ENCODE assay signal across 24 cellular contexts in genomic region chr18:6428851-6429395, GRCh38. TPM values are rescaled to one million over a fixed set of nuclear protein-coding genes. Genes with fewer than 3 reads are reported as not detected.
DNase-seq lines count a peak whose midpoint lies in the region; ATAC-seq and TF ChIP-seq lines count a peak whose summit lies in the region.
"Had no signal": no experiment of that assay in that cellular context is flagged by ENCODE, and none has a peak within 500 bp of the region (broad histone marks: within the 10 kb centered on the region; RNA-seq: fewer than 3 reads in every experiment).

No MANE protein-coding gene starts in this region.

- H3K27ac ChIP-seq in right atrium auricular region, result peak overlapping the region; percentile 41 to 78
- no peak overlapping the region for H3K27ac ChIP-seq in left ventricle myocardium inferior (replicated peaks)
- H3K27ac ChIP-seq in brain microvascular endothelial cell, result no peak overlapping the region
- H3K27ac ChIP-seq: A549; BLaER1 treated with 17β-estradiol and CSF1 and Interleukin-3, amounts not matched to agents 10 nM and 100 nM had no signal

- H3K27me3 ChIP-seq in right atrium auricular region, result no peaks in the 10 kb centered on the region
- no peaks in the 10 kb centered on the region for H3K27me3 ChIP-seq in left ventricle myocardium inferior (ENCODE audit: low read depth)
- H3K27me3 ChIP-seq in brain microvascular endothelial cell (replicated peaks), result no peaks in the 10 kb centered on the region
- H3K27me3 ChIP-seq: BE2C; BLaER1 treated with 17β-estradiol and CSF1 and Interleukin-3, amounts not matched to agents 10 nM and 100 nM had no signal

- no peak overlapping the region for H3K4me3 ChIP-seq in right atrium auricular region
- H3K4me3 ChIP-seq in left ventricle myocardium inferior, result no peak overlapping the region
- H3K4me3 ChIP-seq in brain microvascular endothelial cell (ENCODE audit: low read depth, low read length), result no peak overlapping the region
- H3K4me3 ChIP-seq: A549; BLaER1 treated with 17β-estradiol and CSF1 and Interleukin-3, amounts not matched to agents 10 nM and 100 nM; HAP-1 had no signal

- H3K4me3 Mint-ChIP-seq in chondrocyte (ENCODE audit: unreplicated experiment) (no peak overlapping the region), progenitor cell of endocrine pancreas (ENCODE audit: low read depth) (no peak overlapping the region)
- H3K4me3 Mint-ChIP-seq: CD14-positive monocyte; CD4-positive, alpha-beta T cell; CD8-positive, alpha-beta memory T cell; HFFc6 had no signal

- H3K36me3 Mint-ChIP-seq in chondrocyte (ENCODE audit: low read depth) (no peaks in the 10 kb centered on the region), progenitor cell of endocrine pancreas (ENCODE audit: insufficient read depth) (no peaks in the 10 kb centered on the region)
- H3K36me3 Mint-ChIP-seq: CD14-positive monocyte; CD8-positive, alpha-beta memory T cell had no signal

- DNase-seq in right atrium auricular region (ENCODE audit: low spot score) (no peak), left ventricle myocardium inferior (no peak), chondrocyte (ENCODE audit: low spot score) (no peak), kidney tubule cell (ENCODE audit: low spot score) (peak; percentile 51), progenitor cell of endocrine pancreas (ENCODE audit: low spot score, unreplicated experiment) (no peak), SIG-M5 (lab: John Stamatoyannopoulos, UW) (no peak), brain microvascular endothelial cell (no peak)
- DNase-seq: 8988T; ACHN; AML-193; BE2C; CD4-positive, alpha-beta T cell; CD8-positive, alpha-beta memory T cell; DMS 273 treated with DMSO at 0.1 percent for 48 hours; DMS79; EL; GDM1; GOT3; HFFc6 had no signal

- ATAC-seq in esophagus mucosa, result no peak
- ATAC-seq: A549 had no signal

- H3K4me1 Mint-ChIP-seq in chondrocyte (ENCODE audit: low read depth) (no peaks in the 10 kb centered on the region), progenitor cell of endocrine pancreas (ENCODE audit: low read depth) (peaks cover 5% of the 10 kb centered on the region)
- H3K4me1 Mint-ChIP-seq: CD14-positive monocyte; CD8-positive, alpha-beta memory T cell had no signal

- no peaks in the 10 kb centered on the region for H3K36me3 ChIP-seq in right atrium auricular region
- no peaks in the 10 kb centered on the region for H3K36me3 ChIP-seq in left ventricle myocardium inferior
- no peaks in the 10 kb centered on the region for H3K36me3 ChIP-seq in brain microvascular endothelial cell (replicated peaks)
- H3K36me3 ChIP-seq: BE2C; BLaER1 treated with 17β-estradiol and CSF1 and Interleukin-3, amounts not matched to agents 10 nM and 100 nM; HAP-1 had no signal

- TF ChIP-seq CTCF in right atrium auricular region (IDR thresholded peaks at IDR 0.05) (no peak), left ventricle myocardium inferior (IDR thresholded peaks at IDR 0.05; ENCODE audit: borderline replicate concordance) (no peak), chondrocyte (IDR thresholded peaks at IDR 0.05) (no peak), progenitor cell of endocrine pancreas (IDR thresholded peaks at IDR 0.05; ENCODE audit: unreplicated experiment) (no peak), brain microvascular endothelial cell (IDR thresholded peaks at IDR 0.05; ENCODE audit: low read depth, low read length, missing control alignments) (no peak)

- H3K9me3 ChIP-seq in right atrium auricular region (no peaks in the 10 kb centered on the region), left ventricle myocardium inferior (replicated peaks) (no peaks in the 10 kb centered on the region)
- H3K9me3 ChIP-seq: A549; BE2C; BLaER1 treated with 17β-estradiol and CSF1 and Interleukin-3, amounts not matched to agents 10 nM and 100 nM; HAP-1 had no signal

- in situ Hi-C loops in brain microvascular endothelial cell (cut with HindIII; ENCODE audit: low pct_ligation_motif_present, low sequenced_read_pairs), result no loop called here

- H3K27ac Mint-ChIP-seq in chondrocyte (ENCODE audit: unreplicated experiment), result peak overlapping the region; percentile 15
- H3K27ac Mint-ChIP-seq in progenitor cell of endocrine pancreas, result peak overlapping the region; percentile 43
- H3K27ac Mint-ChIP-seq: CD14-positive monocyte; CD4-positive, alpha-beta T cell; HFFc6 had no signal

- no peaks in the 10 kb centered on the region for H3K9me3 Mint-ChIP-seq in chondrocyte (ENCODE audit: low read depth)
- no peaks in the 10 kb centered on the region for H3K9me3 Mint-ChIP-seq in progenitor cell of endocrine pancreas (ENCODE audit: low read depth)
- H3K9me3 Mint-ChIP-seq: CD14-positive monocyte had no signal

- intact Hi-C loops in left ventricle myocardium inferior (cut with micrococcal nuclease), result no loop called here

- H3K4me1 ChIP-seq in right atrium auricular region (peaks cover 0 to 24% of the 10 kb centered on the region in 2 donors), left ventricle myocardium inferior (no peaks in the 10 kb centered on the region)
- H3K4me1 ChIP-seq: A549; BE2C; BLaER1 treated with 17β-estradiol and CSF1 and Interleukin-3, amounts not matched to agents 10 nM and 100 nM; HAP-1 had no signal

- H3K27me3 Mint-ChIP-seq in chondrocyte (ENCODE audit: low read depth) (no peaks in the 10 kb centered on the region), progenitor cell of endocrine pancreas (peaks cover 6% of the 10 kb centered on the region)
- H3K27me3 Mint-ChIP-seq: CD4-positive, alpha-beta T cell; CD8-positive, alpha-beta memory T cell had no signal

RNA-seq across cellular contexts. Expression of gene L3MBTL4, which starts 14.2 kb away (rescaled TPM):
- total RNA-seq in right atrium auricular region, result 10 to 100 TPM in 1 of 2 donors, 1 to 10 TPM in 1; 6.6 to 10.5 TPM
- 3.5 TPM for total RNA-seq in left ventricle myocardium inferior
- total RNA-seq in chondrocyte, result 0.41 to 1.9 TPM (median 1.0 TPM) in 3 replicates
- 8.0 and 11.5 TPM in 2 replicates for total RNA-seq in progenitor cell of endocrine pancreas
- total RNA-seq in esophagus mucosa, result 4.8 TPM
- total RNA-seq: HFFc6 had no signal

Comparison
In these comparisons a context has a peak if more than half of its experiments do, and no peak if none do; other contexts are left out.
1. H3K27ac ChIP-seq: peak in right atrium auricular region (2 of 2); none in left ventricle myocardium inferior (single experiment) and brain microvascular endothelial cell (single experiment).